In the genomic region with DNA sequence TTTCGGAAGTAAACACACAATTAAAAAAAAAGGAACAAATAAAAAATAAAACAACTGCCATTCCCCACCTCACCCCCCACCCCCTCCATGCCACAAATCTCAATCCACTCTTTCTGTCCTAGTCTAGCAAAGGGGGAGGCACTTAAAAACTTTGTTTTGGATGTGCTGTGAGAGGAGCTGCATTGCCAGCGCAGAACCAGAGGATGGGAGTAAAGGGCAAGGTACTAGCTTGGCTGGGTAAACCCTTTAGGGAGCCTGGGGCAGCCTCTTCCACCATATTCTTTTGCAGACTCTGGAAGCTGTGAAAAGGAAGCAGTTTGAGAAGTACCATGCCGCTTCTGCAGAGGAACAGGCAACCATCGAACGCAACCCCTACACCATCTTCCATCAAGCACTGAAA, we compare ENCODE assay signal across 10 cellular contexts. TPM values are rescaled to one million over a fixed set of nuclear protein-coding genes. Genes with fewer than 3 reads are reported as not detected.
A peak's percentile ranks its signal among the peaks of the same experiment; 100 is the strongest.
DNase-seq lines count a peak whose midpoint lies in the region; ATAC-seq and TF ChIP-seq lines count a peak whose summit lies in the region.
"Had no signal": no experiment of that assay in that cellular context is flagged by ENCODE, and none has a peak within 500 bp of the region (broad histone marks: within the 10 kb centered on the region; RNA-seq: fewer than 3 reads in every experiment).

No MANE protein-coding gene starts in this region.

- DNase-seq in DMS 273 (lab: John Stamatoyannopoulos, UW; ENCODE audit: unreplicated experiment), result peak; percentile 33
- no peak for DNase-seq in DMS 273 treated with DMSO at 0.1 percent for 48 hours (lab: John Stamatoyannopoulos, UW)
- DNase-seq in Karpas-422, result no peak
- no peak for DNase-seq in astrocyte of the cerebellum (ENCODE audit: low read depth)
- DNase-seq in nephron progenitor cell, result no peak
- no peak for DNase-seq in NCI-H1417 treated with DMSO at 0.1 percent for 48 hours (lab: John Stamatoyannopoulos, UW)
- no peak for DNase-seq in retina
- DNase-seq: foreskin keratinocyte, occipital lobe had no signal

- no peak overlapping the region for H3K27ac ChIP-seq in Karpas-422 (ENCODE audit: low read length)

- peaks cover 57% of the 10 kb centered on the region for H3K79me2 ChIP-seq in Karpas-422 (ENCODE audit: low read length)

- H3K4me1 Mint-ChIP-seq in nephron progenitor cell, result peaks cover 46% of the 10 kb centered on the region

- H3K9me2 ChIP-seq in Karpas-422 (replicated peaks; ENCODE audit: insufficient read depth, low read length), result no peaks in the 10 kb centered on the region

- H3K9ac ChIP-seq in Karpas-422 (ENCODE audit: low read length), result peak overlapping the region; percentile 94

- H3K36me3 ChIP-seq in Karpas-422 (ENCODE audit: insufficient read depth, low read length), result peaks cover 12% of the 10 kb centered on the region; the same call in 1 of the 2 replicates

- H2AFZ ChIP-seq in Karpas-422 (ENCODE audit: low read length), result no peak overlapping the region

- H3K27me3 Mint-ChIP-seq in nephron progenitor cell (ENCODE audit: low read depth, poor library complexity), result peaks cover 3% of the 10 kb centered on the region

- no peaks in the 10 kb centered on the region for H3K27me3 ChIP-seq in Karpas-422 (ENCODE audit: low read length)
- H3K27me3 ChIP-seq: foreskin keratinocyte had no signal

- H3K4me3 ChIP-seq in Karpas-422 (ENCODE audit: low read length) (peak overlapping the region; percentile 84), astrocyte of the cerebellum (ENCODE audit: low read depth, low read length) (no peak overlapping the region)

- H3K27ac Mint-ChIP-seq in nephron progenitor cell, result peak overlapping the region; percentile 100

- no peaks in the 10 kb centered on the region for H3K9me3 Mint-ChIP-seq in nephron progenitor cell

- H3K4me3 Mint-ChIP-seq in nephron progenitor cell, result peak overlapping the region; percentile 96

- H3K4me1 ChIP-seq in Karpas-422 (ENCODE audit: low read length), result peaks cover 28% of the 10 kb centered on the region

- no peaks in the 10 kb centered on the region for H4K20me1 ChIP-seq in Karpas-422 (ENCODE audit: insufficient read depth, low read depth, low read length)

- peaks cover 23% of the 10 kb centered on the region for H3K36me3 Mint-ChIP-seq in nephron progenitor cell (ENCODE audit: low read depth)

- in situ Hi-C loops in astrocyte of the cerebellum (cut with HindIII; ENCODE audit: low sequenced_read_pairs), result no loop called here

- TF ChIP-seq CTCF in astrocyte of the cerebellum (IDR thresholded peaks at IDR 0.05; ENCODE audit: low read depth, low read length, missing control alignments), result peak; percentile 6
- no peak for TF ChIP-seq CTCF in nephron progenitor cell (IDR thresholded peaks at IDR 0.05)

- peak overlapping the region; percentile 75 for H3K4me2 ChIP-seq in Karpas-422 (ENCODE audit: low read depth, low read length, poor library complexity, severe bottlenecking)

- ATAC-seq in GM21619 (IDR thresholded peaks at IDR 0.05; ENCODE audit: unreplicated experiment), result no peak
- ATAC-seq: foreskin keratinocyte had no signal

- no peaks in the 10 kb centered on the region for H3K9me3 ChIP-seq in Karpas-422 (ENCODE audit: low read length)

RNA-seq across cellular contexts. Expression of a gene that starts 1.4 kb away (rescaled TPM):
- total RNA-seq in Karpas-422 (2014; rRNA removed; shearing (Covaris generic); ENCODE audit: low replicate concordance), result 48.8 and 58.7 TPM in 2 replicates

RNA-seq across cellular contexts. Expression of a gene that starts 1.6 kb away (rescaled TPM):
- 23.4 and 45.1 TPM in 2 replicates for total RNA-seq in Karpas-422 (2014; rRNA removed; shearing (Covaris generic); ENCODE audit: low replicate concordance)

RNA-seq across cellular contexts. Expression of a gene that starts 8.0 kb away (rescaled TPM):
- 44.4 and 63.3 TPM in 2 replicates for total RNA-seq in Karpas-422 (2014; rRNA removed; shearing (Covaris generic); ENCODE audit: low replicate concordance)

RNA-seq across cellular contexts. Expression of a gene that starts 26.2 kb away (rescaled TPM):
- total RNA-seq in Karpas-422 (2014; rRNA removed; shearing (Covaris generic); ENCODE audit: low replicate concordance), result 36.5 and 43.1 TPM in 2 replicates

RNA-seq across cellular contexts. Expression of a gene that starts 57.6 kb away (rescaled TPM):
- total RNA-seq in Karpas-422 (2014; rRNA removed; shearing (Covaris generic); ENCODE audit: low replicate concordance), result 40.6 and 47.8 TPM in 2 replicates
